ENCODE assay signal across 15 cellular contexts in genomic region chr11:31714840-31715239, GRCh38.
"Had no signal": no experiment of that assay in that cellular context is flagged by ENCODE, and none has a peak within 500 bp of the region (broad histone marks: within the 10 kb centered on the region; RNA-seq: fewer than 3 reads in every experiment).

No MANE protein-coding gene starts in this region.

- H3K27me3 ChIP-seq: cardiac muscle cell, esophagus squamous epithelium had no signal

- H3K27me3 Mint-ChIP-seq: activated CD8-positive, alpha-beta T cell treated with anti-CD3 and anti-CD28 coated beads for 36 hours; activated naive CD8-positive, alpha-beta T cell treated with anti-CD3 and anti-CD28 coated beads, Interleukin-2, amount 50 U/mL, for 24 hours; naive B cell had no signal

- H3K9me3 Mint-ChIP-seq: activated CD8-positive, alpha-beta T cell treated with anti-CD3 and anti-CD28 coated beads for 36 hours; activated naive CD8-positive, alpha-beta T cell treated with anti-CD3 and anti-CD28 coated beads, Interleukin-2, amount 50 U/mL, for 24 hours; activated T-helper 1 cell treated with anti-CD3 and anti-CD28 coated beads, Interleukin-12 subunit alpha, Interleukin-12 subunit beta, Interleukin-2, Interleukin-4 antibody, amounts not matched to agents 30 ng/mL and 10 ng/mL and 1 ng/mL, durations not matched to agents 14 hours and 24 hours and 36 hours had no signal

- DNase-seq: activated CD4-positive, alpha-beta T cell treated with anti-CD3 and anti-CD28 coated beads for 4 hours; activated CD8-positive, alpha-beta memory T cell treated with anti-CD3 and anti-CD28 coated beads, Interleukin-2, amount 50 U/mL, for 4 hours; activated CD8-positive, alpha-beta T cell treated with anti-CD3 and anti-CD28 coated beads for 36 hours; activated naive CD4-positive, alpha-beta T cell treated with Interleukin-2 at 50 U/mL for 16 hours; activated naive CD8-positive, alpha-beta T cell treated with anti-CD3 and anti-CD28 coated beads, Interleukin-2, amount 50 U/mL, for 24 hours; esophagus squamous epithelium; foreskin fibroblast; head of caudate nucleus; naive B cell; stimulated activated CD4-positive, alpha-beta T cell treated with anti-CD3 and anti-CD28 coated beads, Interleukin-4, amount 100 ng/mL, for 24 hours had no signal

- H3K27ac Mint-ChIP-seq: activated CD8-positive, alpha-beta T cell treated with anti-CD3 and anti-CD28 coated beads for 36 hours; activated naive CD8-positive, alpha-beta T cell treated with anti-CD3 and anti-CD28 coated beads, Interleukin-2, amount 50 U/mL, for 24 hours; activated T-helper 1 cell treated with anti-CD3 and anti-CD28 coated beads, Interleukin-12 subunit alpha, Interleukin-12 subunit beta, Interleukin-2, Interleukin-4 antibody, amounts not matched to agents 30 ng/mL and 10 ng/mL and 1 ng/mL, durations not matched to agents 14 hours and 24 hours and 36 hours; naive B cell had no signal

- H3K4me3 Mint-ChIP-seq: activated CD8-positive, alpha-beta T cell treated with anti-CD3 and anti-CD28 coated beads for 36 hours; activated naive CD8-positive, alpha-beta T cell treated with anti-CD3 and anti-CD28 coated beads, Interleukin-2, amount 50 U/mL, for 24 hours; activated T-helper 1 cell treated with anti-CD3 and anti-CD28 coated beads, Interleukin-12 subunit alpha, Interleukin-12 subunit beta, Interleukin-2, Interleukin-4 antibody, amounts not matched to agents 30 ng/mL and 10 ng/mL and 1 ng/mL, durations not matched to agents 14 hours and 24 hours and 36 hours had no signal

- H3K79me2 ChIP-seq: parathyroid adenoma had no signal

- H3K27ac ChIP-seq: cardiac muscle cell, esophagus squamous epithelium, parathyroid adenoma had no signal

- ATAC-seq: activated CD8-positive, alpha-beta T cell treated with anti-CD3 and anti-CD28 coated beads for 36 hours; activated naive CD8-positive, alpha-beta T cell treated with anti-CD3 and anti-CD28 coated beads, Interleukin-2, amount 50 U/mL, for 24 hours had no signal

- H3K36me3 ChIP-seq: cardiac muscle cell, esophagus squamous epithelium had no signal

- FAIRE-seq: colon, urothelium cell line had no signal

- H3K4me3 ChIP-seq: cardiac muscle cell, esophagus squamous epithelium had no signal

- H3K4me1 ChIP-seq: esophagus squamous epithelium, parathyroid adenoma had no signal

- H3K4me1 Mint-ChIP-seq: activated naive CD8-positive, alpha-beta T cell treated with anti-CD3 and anti-CD28 coated beads, Interleukin-2, amount 50 U/mL, for 24 hours had no signal

- H2AFZ ChIP-seq: parathyroid adenoma had no signal
